7 cellular contexts compared by ENCODE assay signal in the genomic region with DNA sequence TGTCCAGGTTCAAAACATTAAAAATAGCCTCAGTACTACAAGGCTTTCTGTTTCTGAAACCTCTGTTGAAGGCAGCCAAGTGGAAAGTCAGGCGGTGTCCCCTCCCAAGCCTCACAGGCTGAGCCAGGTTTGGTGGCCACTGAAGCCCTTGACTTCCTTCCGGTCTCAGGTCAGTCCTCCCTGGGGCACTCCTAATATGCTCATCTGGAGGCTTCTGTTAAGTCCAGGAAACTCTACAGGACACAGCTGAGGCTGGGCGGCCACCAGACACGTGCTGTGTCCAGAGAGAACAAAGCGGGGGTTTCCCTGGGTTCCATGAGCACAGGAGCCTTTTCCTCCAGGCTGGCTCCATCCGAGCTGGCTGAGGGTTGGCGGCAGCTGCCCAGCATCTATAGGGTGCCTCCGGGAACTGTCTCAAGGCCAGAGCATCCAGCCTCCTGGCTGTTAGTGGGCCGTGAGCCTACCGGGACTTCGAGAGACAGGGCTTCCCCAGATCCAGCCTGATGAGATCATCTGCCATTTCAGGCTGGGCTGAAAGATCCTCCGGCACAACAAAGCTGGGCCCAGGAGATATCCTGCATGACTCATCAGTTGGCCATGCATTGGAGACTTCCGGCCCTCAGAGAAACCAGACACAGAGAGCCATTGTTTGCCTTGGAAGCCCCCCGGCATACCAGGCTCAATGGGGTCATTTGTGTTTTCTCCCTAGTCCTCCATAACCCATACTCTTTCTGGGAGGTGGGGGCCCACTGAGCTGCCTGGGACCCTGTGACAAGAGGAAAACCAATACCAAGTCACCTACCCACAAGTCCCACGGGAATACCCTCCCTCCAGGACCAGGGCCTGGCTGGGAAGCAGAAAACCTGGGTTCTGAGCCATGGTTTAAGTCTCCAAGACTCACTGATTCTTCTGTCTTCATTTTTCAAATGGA.
DNase-seq lines count a peak whose midpoint lies in the region; ATAC-seq and TF ChIP-seq lines count a peak whose summit lies in the region.

No MANE protein-coding gene starts in this region.

- ATAC-seq in GM18868 (IDR thresholded peaks at IDR 0.05; ENCODE audit: unreplicated experiment): peak; percentile 47
- ATAC-seq in HG02884 (IDR thresholded peaks at IDR 0.05; ENCODE audit: unreplicated experiment): peak; percentile 49

- peaks cover 43% of the 10 kb centered on the region for H3K4me1 Mint-ChIP-seq in endothelial cell (ENCODE audit: unreplicated experiment)

- peak; percentile 85 for DNase-seq in OCI-M1 (lab: John Stamatoyannopoulos, UW)
- DNase-seq in endothelial cell (ENCODE audit: low spot score): peak; percentile 62
- no peak for DNase-seq in vagina (ENCODE audit: extremely low spot score in 2 of 2)
- no peak for DNase-seq in AML-193 (lab: John Stamatoyannopoulos, UW)

- no peak for TF ChIP-seq CTCF in endothelial cell (IDR thresholded peaks at IDR 0.05; ENCODE audit: unreplicated experiment)
- no peak for TF ChIP-seq CTCF in vagina (IDR thresholded peaks at IDR 0.05)

- peaks cover 4% of the 10 kb centered on the region for H3K27me3 Mint-ChIP-seq in endothelial cell (ENCODE audit: unreplicated experiment)

- peak overlapping the region; percentile 100 for H3K27ac ChIP-seq in mesodermal cell (ENCODE audit: low read depth, low read length, severe bottlenecking)
- H3K27ac ChIP-seq in vagina: peak overlapping the region; percentile 74

- TF ChIP-seq POLR2A in vagina (IDR thresholded peaks at IDR 0.05): no peak

- WGBS in mesodermal cell (ENCODE audit: insufficient coverage in 2 of 2), 2 experiments: 39 to 43% methylated on average over 14 of the region's 15 CpGs

- H3K36me3 ChIP-seq in mesodermal cell (ENCODE audit: control insufficient read depth, insufficient read depth, low read length) (no peaks in the 10 kb centered on the region), vagina (no peaks in the 10 kb centered on the region)

- intact Hi-C loops in vagina (cut with DNase I): loop anchor here (5.0 kb wide), 1 partner anchor 53 kb away; no protein-coding TSS in a partner anchor

- H3K27ac Mint-ChIP-seq in endothelial cell (ENCODE audit: unreplicated experiment): peak overlapping the region; percentile 90

- H3K9me3 ChIP-seq in mesodermal cell (ENCODE audit: control insufficient read depth, low read length) (peaks cover 8% of the 10 kb centered on the region), vagina (no peaks in the 10 kb centered on the region)

- H3K9me3 Mint-ChIP-seq in endothelial cell (ENCODE audit: unreplicated experiment): no peaks in the 10 kb centered on the region

- no peak overlapping the region for H3K4me3 ChIP-seq in mesodermal cell (ENCODE audit: extremely low read depth, insufficient read depth, low read length, poor library complexity, severe bottlenecking)
- no peak overlapping the region for H3K4me3 ChIP-seq in vagina

- H3K4me3 Mint-ChIP-seq in endothelial cell (ENCODE audit: unreplicated experiment): no peak overlapping the region

- H3K36me3 Mint-ChIP-seq in endothelial cell (ENCODE audit: low read depth, unreplicated experiment): no peaks in the 10 kb centered on the region

- no peaks in the 10 kb centered on the region for H3K27me3 ChIP-seq in vagina

- H3K4me1 ChIP-seq in mesodermal cell (ENCODE audit: control insufficient read depth, insufficient read depth, low read length, poor library complexity, severe bottlenecking) (peaks cover 83% of the 10 kb centered on the region), vagina (peaks cover 40% of the 10 kb centered on the region)

Comparison
In these comparisons a context has a peak if more than half of its experiments do, and no peak if none do; other contexts are left out.
1. DNase-seq: peak in OCI-M1 (single experiment) and endothelial cell (single experiment); none in vagina (0 of 2) and AML-193 (0 of 2).